In the genomic region with DNA sequence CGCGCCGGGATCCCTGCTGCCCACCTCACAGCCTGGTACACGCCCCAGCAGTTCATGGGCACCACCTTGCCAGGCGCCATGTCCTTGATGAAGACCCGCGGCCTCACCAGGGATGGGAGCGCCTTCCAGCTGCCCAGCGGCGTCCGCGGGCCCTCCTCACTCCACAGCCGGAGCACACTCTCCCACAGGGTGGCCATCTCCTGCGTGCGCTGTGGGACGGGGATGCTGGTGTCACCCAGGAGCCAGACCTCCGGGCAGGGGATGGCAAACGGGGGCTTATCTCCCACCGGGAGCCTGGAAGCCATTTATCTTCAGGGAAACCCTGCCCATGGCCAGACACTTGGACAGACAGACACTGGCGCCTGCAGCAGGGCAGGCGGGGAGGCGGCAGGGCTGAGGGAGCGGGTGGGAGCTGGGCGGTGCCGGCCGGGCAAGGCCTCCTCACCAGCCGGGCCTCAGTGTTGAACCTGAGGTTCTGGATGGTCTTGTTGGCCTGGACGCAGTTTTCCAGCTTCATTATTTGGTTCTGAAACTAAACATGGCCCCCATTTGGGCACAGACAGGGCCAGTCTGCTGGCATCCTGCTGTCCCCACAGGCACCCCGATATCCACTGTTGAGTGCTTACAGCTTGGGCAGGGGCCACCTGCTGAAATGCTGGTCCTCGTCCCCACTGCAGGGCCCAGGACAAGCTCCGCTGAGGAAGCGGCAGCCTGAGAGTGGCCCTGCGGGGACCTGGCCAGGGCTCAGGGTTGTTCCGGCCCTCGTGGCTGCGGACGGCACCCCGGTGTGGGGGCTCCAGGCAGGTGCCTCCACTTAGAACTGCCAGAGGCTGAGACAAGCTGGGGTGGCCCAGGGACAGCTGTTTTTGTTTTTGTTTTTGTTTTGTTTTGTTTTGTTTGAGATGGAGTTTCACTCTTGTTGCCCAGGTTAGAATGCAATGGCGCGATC, we compare ENCODE assay signal across 23 cellular contexts. TPM values are rescaled to one million over a fixed set of nuclear protein-coding genes. Genes with fewer than 3 reads are reported as not detected.
A peak's percentile ranks its signal among the peaks of the same experiment; 100 is the strongest.
DNase-seq lines count a peak whose midpoint lies in the region; ATAC-seq, FAIRE-seq and TF ChIP-seq lines count a peak whose summit lies in the region.
"Had no signal": no experiment of that assay in that cellular context is flagged by ENCODE, and none has a peak within 500 bp of the region (broad histone marks: within the 10 kb centered on the region; RNA-seq: fewer than 3 reads in every experiment).

No MANE protein-coding gene starts in this region.

- H2BK120ac ChIP-seq in trophoblast cell (ENCODE audit: insufficient read depth, low read length, poor library complexity) = no peak overlapping the region

- no peak for FAIRE-seq in HepG2 (lab: Jason Lieb, UNC)
- FAIRE-seq: D721Med, G401.6, RCC 7860 had no signal

- H3K4me2 ChIP-seq in HepG2 (ENCODE audit: low read depth, low read length) = no peak overlapping the region
- no peak overlapping the region for H3K4me2 ChIP-seq in trophoblast cell (ENCODE audit: low read length)

- H2AFZ ChIP-seq in HepG2 (ENCODE audit: low read length) = no peak overlapping the region
- no peak overlapping the region for H2AFZ ChIP-seq in trophoblast cell (ENCODE audit: insufficient read depth, low read length, poor library complexity)

- H3K9me3 ChIP-seq in HepG2 (ENCODE audit: low read length) (no peaks in the 10 kb centered on the region), right lobe of liver (no peaks in the 10 kb centered on the region), trophoblast cell (ENCODE audit: insufficient read depth, low read depth, low read length) (peaks cover 4% of the 10 kb centered on the region), thyroid gland (no peaks in the 10 kb centered on the region)

- H3K27ac ChIP-seq in HepG2 (ENCODE audit: extremely low read length, insufficient read depth, low read length) (no peak overlapping the region), right lobe of liver (no peak overlapping the region), trophoblast cell (ENCODE audit: low read depth, low read length) (no peak overlapping the region), thyroid gland (no peak overlapping the region)
- H3K27ac ChIP-seq: SK-N-MC had no signal

- no peak overlapping the region for H2BK12ac ChIP-seq in trophoblast cell (ENCODE audit: low read length)

- H3K36me3 ChIP-seq in HepG2 (replicated peaks in 1 of 2; ENCODE audit: control insufficient read depth in 1 of 2, insufficient read depth in 2 of 2, low read length in 2 of 2) = no peaks in the 10 kb centered on the region
- H3K36me3 ChIP-seq in right lobe of liver = no peaks in the 10 kb centered on the region
- H3K36me3 ChIP-seq in trophoblast cell (ENCODE audit: control insufficient read depth in 1 of 2, insufficient read depth in 2 of 2, low read length in 2 of 2) = no peaks in the 10 kb centered on the region
- no peaks in the 10 kb centered on the region for H3K36me3 ChIP-seq in thyroid gland

- no peak overlapping the region for H2AK5ac ChIP-seq in trophoblast cell (ENCODE audit: low read length)

- peak overlapping the region; percentile 13 for H4K12ac ChIP-seq in trophoblast cell (ENCODE audit: low read depth, low read length)

- H3K14ac ChIP-seq in trophoblast cell (ENCODE audit: low read length) = no peak overlapping the region

- ATAC-seq in HepG2 (no peak), right lobe of liver (no peak)

- H3K4me3 ChIP-seq in HepG2 (replicated peaks in 1 of 3; ENCODE audit: insufficient read depth in 1 of 3, low read depth in 2 of 3, low read length in 3 of 3) (no peak overlapping the region), right lobe of liver (no peak overlapping the region), trophoblast cell (ENCODE audit: low read depth, low read length) (no peak overlapping the region), thyroid gland (replicated peaks in 1 of 3) (no peak overlapping the region)
- H3K4me3 ChIP-seq: SK-N-MC had no signal

- no peak overlapping the region for H3K23ac ChIP-seq in trophoblast cell (ENCODE audit: low read length)

- H3K18ac ChIP-seq in trophoblast cell (ENCODE audit: low read length) = no peak overlapping the region

- TF ChIP-seq EP300 in HepG2 (IDR thresholded peaks at IDR 0.05; ENCODE audit: low read depth in 2 of 2, low read length in 2 of 2) = no peak
- no peak for TF ChIP-seq EP300 in HepG2 (CRISPR knock-in tag; IDR thresholded peaks at IDR 0.05; ENCODE audit: borderline replicate concordance)

- intact Hi-C loops in HepG2 (cut with micrococcal nuclease; ENCODE audit: unreplicated experiment) = no loop called here
- intact Hi-C loops in right lobe of liver (cut with DNase I) = no loop called here
- intact Hi-C loops in thyroid gland (cut with DNase I) = no loop called here

- CTCF ChIA-PET in HepG2 (lab: Yijun Ruan, JAX; ENCODE audit: low intra/inter-chr PET ratio, low total read pairs) = no interaction called here

- DNase-seq in HepG2 (ENCODE audit: low spot score) = no peak
- DNase-seq in right lobe of liver = no peak
- no peak for DNase-seq in trophoblast cell
- no peak for DNase-seq in thyroid gland
- DNase-seq: 8988T; ACHN; CD4-positive, CD25-positive, alpha-beta regulatory T cell; KBM-7; NCI-H1105 treated with DMSO at 0.1 percent for 48 hours; NCI-H2029; NCI-H446; NCI-H524 treated with DMSO at 0.1 percent for 48 hours; NCI-H774; SIG-M5 had no signal

- in situ Hi-C loops in HepG2 (cut with HindIII; ENCODE audit: extremely low pct_ligation_motif_present, low pct_unique_long_range_greater_than_20kb) = no loop called here

- peaks cover 72% of the 10 kb centered on the region for H3K4me1 ChIP-seq in HepG2 (ENCODE audit: insufficient read depth, low read length)
- H3K4me1 ChIP-seq in right lobe of liver = peaks cover 0 to 11% (median 5%) of the 10 kb centered on the region in 4 donors
- H3K4me1 ChIP-seq in trophoblast cell (ENCODE audit: control insufficient read depth in 1 of 2, insufficient read depth in 2 of 2, low read length in 2 of 2) = no peaks in the 10 kb centered on the region
- H3K4me1 ChIP-seq in thyroid gland = peaks cover 16 to 30% of the 10 kb centered on the region in 2 donors

- no peak overlapping the region for H2BK5ac ChIP-seq in trophoblast cell (ENCODE audit: low read depth, low read length, poor library complexity)

- POLR2A ChIA-PET in HepG2 (lab: Yijun Ruan, JAX) = interaction anchor here (0.6 to 2.2 kb wide), 2 partner anchors 14 to 20 kb away, joined by 3 to 14 read pairs; a partner anchor contains a TSS

- TF ChIP-seq CTCF in HepG2 (CRISPR knock-in tag; IDR thresholded peaks at IDR 0.05) = no peak
- no peak for TF ChIP-seq CTCF in right lobe of liver (IDR thresholded peaks at IDR 0.05)
- no peak for TF ChIP-seq CTCF in thyroid gland (IDR thresholded peaks at IDR 0.05)

- BruUV-seq in HepG2 (replicated peaks; lab: Mats Ljungman, UMichigan) = TSS peak; percentile 74

- H3K27me3 ChIP-seq in HepG2 (ENCODE audit: control insufficient read depth in 1 of 2, insufficient read depth in 2 of 2, low read length in 2 of 2) (peaks cover 8 to 43% of the 10 kb centered on the region in 2 experiments), right lobe of liver (no peaks in the 10 kb centered on the region), trophoblast cell (ENCODE audit: insufficient read depth, low read length) (no peaks in the 10 kb centered on the region), thyroid gland (no peaks in the 10 kb centered on the region)

- no peak overlapping the region for H3K9ac ChIP-seq in HepG2 (ENCODE audit: insufficient read depth, low read depth, low read length)
- no peak overlapping the region for H3K9ac ChIP-seq in trophoblast cell (ENCODE audit: low read length)

- no peaks in the 10 kb centered on the region for H4K20me1 ChIP-seq in HepG2 (ENCODE audit: insufficient read depth, low read length)

- H3K4ac ChIP-seq in trophoblast cell (ENCODE audit: low read depth, low read length) = no peak overlapping the region

- TF ChIP-seq RAD21 in HepG2 (CRISPR knock-in tag; IDR thresholded peaks at IDR 0.05) = no peak

- no peak for TF ChIP-seq POLR2A in HepG2 (IDR thresholded peaks at IDR 0.05; ENCODE audit: insufficient read depth in 1 of 2, low read depth in 2 of 2, low read length in 2 of 2)
- TF ChIP-seq POLR2A in right lobe of liver (IDR thresholded peaks at IDR 0.05) = no peak
- TF ChIP-seq POLR2A in thyroid gland (IDR thresholded peaks at IDR 0.05) = no peak

- no peak overlapping the region for H4K91ac ChIP-seq in trophoblast cell (ENCODE audit: low read depth, low read length)

- H3K79me2 ChIP-seq in HepG2 (ENCODE audit: insufficient read depth, low read length) (no peaks in the 10 kb centered on the region), trophoblast cell (ENCODE audit: control insufficient read depth, insufficient read depth, low read length, poor library complexity) (no peaks in the 10 kb centered on the region)

- no peak overlapping the region for H4K8ac ChIP-seq in trophoblast cell (ENCODE audit: low read depth, low read length)

- no peaks in the 10 kb centered on the region for H3K79me1 ChIP-seq in trophoblast cell (ENCODE audit: low read length)

- WGBS in HepG2 (ENCODE audit: low lambda C conversion rate) = 95% methylated on average over 29 of the region's 40 CpGs
- WGBS in right lobe of liver (ENCODE audit: insufficient coverage, low coverage, low lambda C conversion rate, missing lambda C conversion rate) = 100% methylated on average over 2 of the region's 40 CpGs
- no CpG with 5 or more reads among the region's 40 CpGs for WGBS in trophoblast cell (ENCODE audit: extremely low coverage, insufficient coverage, insufficient read length)
- 91 to 94% methylated on average over 7 to 30 of the region's 40 CpGs for WGBS in thyroid gland, 2 donors

RNA-seq across cellular contexts. Expression of a gene that starts 4.0 kb away (rescaled TPM):
- total RNA-seq in HepG2 (2016; rRNA removed; fragmentation: Illumina TruSeq; extraction: Trizol) (0.15 TPM in 1 of 2 replicates, not detected in the other), right lobe of liver (not detected), thyroid gland (1 to 10 TPM in 2 of 4 donors, under 1 TPM in 1, not detected in 1; 0.67 to 1.7 (median 1.6) TPM)
- not detected in 2 replicates for total RNA-seq in HepG2 (2016; cell fraction: cytosol; rRNA removed; fragmentation: Illumina TruSeq; extraction: Trizol; ENCODE audit: low read depth)
- total RNA-seq in HepG2 (2016; cell fraction: insoluble cytoplasmic fraction; rRNA removed; fragmentation: Illumina TruSeq; extraction: Trizol) = 0.13 TPM in 1 of 2 replicates, not detected in the other
- not detected in 2 replicates for total RNA-seq in HepG2 (2016; cell fraction: membrane; rRNA removed; fragmentation: Illumina TruSeq; extraction: Trizol)
- not detected in 2 replicates for total RNA-seq in HepG2 (2016; cell fraction: nucleus; rRNA removed; fragmentation: Illumina TruSeq; extraction: Trizol)
- not detected in 2 replicates for polyA plus RNA-seq in HepG2 (2011; rRNA removed)
- polyA plus RNA-seq in HepG2 (2011; cell fraction: cytosol; rRNA removed) = not detected in 2 replicates
- not detected in 2 replicates for polyA plus RNA-seq in HepG2 (2011; cell fraction: nucleus; rRNA removed)
- not detected in 2 replicates for polyA plus RNA-seq in HepG2 (2012)
- polyA plus RNA-seq in HepG2 (2016; cell fraction: cytosol; fragmentation: Illumina TruSeq; extraction: Trizol; ENCODE audit: low read depth) = not detected in 2 replicates
- polyA plus RNA-seq in HepG2 (2016; cell fraction: insoluble cytoplasmic fraction; fragmentation: Illumina TruSeq; extraction: Trizol; ENCODE audit: low read depth) = not detected in 2 replicates
- not detected in 2 replicates for polyA plus RNA-seq in HepG2 (2016; cell fraction: membrane; fragmentation: Illumina TruSeq; extraction: Trizol; ENCODE audit: low read depth)
- not detected in 2 replicates for polyA plus RNA-seq in HepG2 (2016; cell fraction: nucleus; fragmentation: Illumina TruSeq; extraction: Trizol; ENCODE audit: insufficient read depth, low read depth)
- polyA minus RNA-seq in HepG2 (2011; rRNA and poly(A)+ RNA removed; ENCODE audit: low replicate concordance) = not detected in 2 replicates
- polyA minus RNA-seq in HepG2 (2011; cell fraction: cytosol; rRNA and poly(A)+ RNA removed) = not detected in 2 replicates
- not detected in 2 replicates for polyA minus RNA-seq in HepG2 (2011; cell fraction: nucleus; rRNA and poly(A)+ RNA removed)
- polyA plus RNA-seq in trophoblast cell (2013) = not detected in 2 replicates
- total RNA-seq: CD4-positive, CD25-positive, alpha-beta regulatory T cell; H7; HT-29; LHCN-M2; MCF 10A had no signal
- polyA plus RNA-seq: BJ; CD4-positive, CD25-positive, alpha-beta regulatory T cell had no signal

RNA-seq across cellular contexts. Expression of a gene that starts 9.4 kb away (rescaled TPM):
- total RNA-seq in HepG2 (2016; rRNA removed; fragmentation: Illumina TruSeq; extraction: Trizol) (1.5 and 1.8 TPM in 2 replicates), right lobe of liver (1 to 10 TPM in 2 of 6 experiments, under 1 TPM in 3, not detected in 1; 0.25 to 1.7 (median 0.79) TPM), thyroid gland (1 to 10 TPM in 2 of 4 donors, under 1 TPM in 2; 0.27 to 1.6 (median 0.99) TPM)
- 0.61 and 0.79 TPM in 2 replicates for total RNA-seq in HepG2 (2016; cell fraction: cytosol; rRNA removed; fragmentation: Illumina TruSeq; extraction: Trizol; ENCODE audit: low read depth)
- total RNA-seq in HepG2 (2016; cell fraction: insoluble cytoplasmic fraction; rRNA removed; fragmentation: Illumina TruSeq; extraction: Trizol) = 1.4 and 1.7 TPM in 2 replicates
- 0.83 and 1.1 TPM in 2 replicates for total RNA-seq in HepG2 (2016; cell fraction: membrane; rRNA removed; fragmentation: Illumina TruSeq; extraction: Trizol)
- total RNA-seq in HepG2 (2016; cell fraction: nucleus; rRNA removed; fragmentation: Illumina TruSeq; extraction: Trizol) = 0.31 TPM in 1 of 2 replicates, not detected in the other
- 0.84 and 0.92 TPM in 2 replicates for polyA plus RNA-seq in HepG2 (2011; rRNA removed)
- 0.24 and 0.56 TPM in 2 replicates for polyA plus RNA-seq in HepG2 (2011; cell fraction: cytosol; rRNA removed)
- 2.1 and 2.4 TPM in 2 replicates for polyA plus RNA-seq in HepG2 (2011; cell fraction: nucleus; rRNA removed)
- polyA plus RNA-seq in HepG2 (2012) = 0.48 and 1.2 TPM in 2 replicates
- polyA plus RNA-seq in HepG2 (2016; cell fraction: cytosol; fragmentation: Illumina TruSeq; extraction: Trizol; ENCODE audit: low read depth) = 0.92 and 1.0 TPM in 2 replicates
- 0.65 and 1.6 TPM in 2 replicates for polyA plus RNA-seq in HepG2 (2016; cell fraction: insoluble cytoplasmic fraction; fragmentation: Illumina TruSeq; extraction: Trizol; ENCODE audit: low read depth)
- polyA plus RNA-seq in HepG2 (2016; cell fraction: membrane; fragmentation: Illumina TruSeq; extraction: Trizol; ENCODE audit: low read depth) = 0.45 and 0.71 TPM in 2 replicates
- 2.3 and 3.5 TPM in 2 replicates for polyA plus RNA-seq in HepG2 (2016; cell fraction: nucleus; fragmentation: Illumina TruSeq; extraction: Trizol; ENCODE audit: insufficient read depth, low read depth)
- polyA minus RNA-seq in HepG2 (2011; rRNA and poly(A)+ RNA removed; ENCODE audit: low replicate concordance) = not detected in 2 replicates
- not detected in 2 replicates for polyA minus RNA-seq in HepG2 (2011; cell fraction: cytosol; rRNA and poly(A)+ RNA removed)
- polyA minus RNA-seq in HepG2 (2011; cell fraction: nucleus; rRNA and poly(A)+ RNA removed) = 0.12 and 0.26 TPM in 2 replicates
- polyA plus RNA-seq in trophoblast cell (2013) = 0.14 and 0.23 TPM in 2 replicates
- total RNA-seq: H7, HT-29 had no signal
- polyA plus RNA-seq: CD4-positive, CD25-positive, alpha-beta regulatory T cell had no signal

RNA-seq across cellular contexts. Expression of a gene that starts 14.4 kb away (rescaled TPM):
- total RNA-seq in HepG2 (2016; rRNA removed; fragmentation: Illumina TruSeq; extraction: Trizol) = 29.6 and 29.9 TPM in 2 replicates
- total RNA-seq in HepG2 (2016; cell fraction: cytosol; rRNA removed; fragmentation: Illumina TruSeq; extraction: Trizol; ENCODE audit: low read depth) = 22.0 and 23.6 TPM in 2 replicates
- total RNA-seq in HepG2 (2016; cell fraction: insoluble cytoplasmic fraction; rRNA removed; fragmentation: Illumina TruSeq; extraction: Trizol) = 27.3 and 30.2 TPM in 2 replicates
- total RNA-seq in HepG2 (2016; cell fraction: membrane; rRNA removed; fragmentation: Illumina TruSeq; extraction: Trizol) = 24.5 and 33.2 TPM in 2 replicates
- 11.7 and 14.7 TPM in 2 replicates for total RNA-seq in HepG2 (2016; cell fraction: nucleus; rRNA removed; fragmentation: Illumina TruSeq; extraction: Trizol)
- polyA plus RNA-seq in HepG2 (2011; rRNA removed) = 17.6 and 19.2 TPM in 2 replicates
- 21.5 and 24.4 TPM in 2 replicates for polyA plus RNA-seq in HepG2 (2011; cell fraction: cytosol; rRNA removed)
- polyA plus RNA-seq in HepG2 (2011; cell fraction: nucleus; rRNA removed) = 9.1 and 10.9 TPM in 2 replicates
- polyA plus RNA-seq in HepG2 (2012) = 8.9 and 10.5 TPM in 2 replicates
- polyA plus RNA-seq in HepG2 (2016; cell fraction: cytosol; fragmentation: Illumina TruSeq; extraction: Trizol; ENCODE audit: low read depth) = 13.9 and 22.1 TPM in 2 replicates
- 19.8 and 20.7 TPM in 2 replicates for polyA plus RNA-seq in HepG2 (2016; cell fraction: insoluble cytoplasmic fraction; fragmentation: Illumina TruSeq; extraction: Trizol; ENCODE audit: low read depth)
- polyA plus RNA-seq in HepG2 (2016; cell fraction: membrane; fragmentation: Illumina TruSeq; extraction: Trizol; ENCODE audit: low read depth) = 17.4 and 20.9 TPM in 2 replicates
- polyA plus RNA-seq in HepG2 (2016; cell fraction: nucleus; fragmentation: Illumina TruSeq; extraction: Trizol; ENCODE audit: insufficient read depth, low read depth) = 20.4 and 23.0 TPM in 2 replicates
- polyA minus RNA-seq in HepG2 (2011; rRNA and poly(A)+ RNA removed; ENCODE audit: low replicate concordance) = 10.9 and 14.0 TPM in 2 replicates
- 5.3 and 5.4 TPM in 2 replicates for polyA minus RNA-seq in HepG2 (2011; cell fraction: cytosol; rRNA and poly(A)+ RNA removed)
- polyA minus RNA-seq in HepG2 (2011; cell fraction: nucleus; rRNA and poly(A)+ RNA removed) = 6.5 and 7.5 TPM in 2 replicates
- total RNA-seq in right lobe of liver = 10 to 100 TPM in 1 of 6 experiments, 1 to 10 TPM in 5; 5.6 to 11.5 (median 6.0) TPM
- 17.1 and 17.3 TPM in 2 replicates for polyA plus RNA-seq in trophoblast cell (2013)
- 10 to 100 TPM; 16.9 to 19.8 (median 18.2) TPM for total RNA-seq in thyroid gland

RNA-seq across cellular contexts. Expression of a gene that starts 20.4 kb away (rescaled TPM):
- 11.0 and 17.6 TPM in 2 replicates for total RNA-seq in HepG2 (2016; rRNA removed; fragmentation: Illumina TruSeq; extraction: Trizol)
- total RNA-seq in HepG2 (2016; cell fraction: cytosol; rRNA removed; fragmentation: Illumina TruSeq; extraction: Trizol; ENCODE audit: low read depth) = 5.5 and 6.6 TPM in 2 replicates
- total RNA-seq in HepG2 (2016; cell fraction: insoluble cytoplasmic fraction; rRNA removed; fragmentation: Illumina TruSeq; extraction: Trizol) = 10.1 and 16.6 TPM in 2 replicates
- 9.9 and 10.4 TPM in 2 replicates for total RNA-seq in HepG2 (2016; cell fraction: membrane; rRNA removed; fragmentation: Illumina TruSeq; extraction: Trizol)
- 12.2 and 16.5 TPM in 2 replicates for total RNA-seq in HepG2 (2016; cell fraction: nucleus; rRNA removed; fragmentation: Illumina TruSeq; extraction: Trizol)
- polyA plus RNA-seq in HepG2 (2011; rRNA removed) = 10.4 and 13.4 TPM in 2 replicates
- polyA plus RNA-seq in HepG2 (2011; cell fraction: cytosol; rRNA removed) = 3.3 and 4.7 TPM in 2 replicates
- 75.3 and 105 TPM in 2 replicates for polyA plus RNA-seq in HepG2 (2011; cell fraction: nucleus; rRNA removed)
- 7.2 and 11.6 TPM in 2 replicates for polyA plus RNA-seq in HepG2 (2012)
- 2.4 and 4.0 TPM in 2 replicates for polyA plus RNA-seq in HepG2 (2016; cell fraction: cytosol; fragmentation: Illumina TruSeq; extraction: Trizol; ENCODE audit: low read depth)
- 11.7 and 13.2 TPM in 2 replicates for polyA plus RNA-seq in HepG2 (2016; cell fraction: insoluble cytoplasmic fraction; fragmentation: Illumina TruSeq; extraction: Trizol; ENCODE audit: low read depth)
- 4.2 and 6.8 TPM in 2 replicates for polyA plus RNA-seq in HepG2 (2016; cell fraction: membrane; fragmentation: Illumina TruSeq; extraction: Trizol; ENCODE audit: low read depth)
- polyA plus RNA-seq in HepG2 (2016; cell fraction: nucleus; fragmentation: Illumina TruSeq; extraction: Trizol; ENCODE audit: insufficient read depth, low read depth) = 48.5 and 55.0 TPM in 2 replicates
- 14.8 and 18.0 TPM in 2 replicates for polyA minus RNA-seq in HepG2 (2011; rRNA and poly(A)+ RNA removed; ENCODE audit: low replicate concordance)
- 7.9 and 12.6 TPM in 2 replicates for polyA minus RNA-seq in HepG2 (2011; cell fraction: cytosol; rRNA and poly(A)+ RNA removed)
- polyA minus RNA-seq in HepG2 (2011; cell fraction: nucleus; rRNA and poly(A)+ RNA removed) = 9.3 and 22.1 TPM in 2 replicates
- 10 to 100 TPM in 4 of 6 experiments, 1 to 10 TPM in 2; 9.0 to 14.2 (median 12.0) TPM for total RNA-seq in right lobe of liver
- polyA plus RNA-seq in trophoblast cell (2013) = 24.9 and 25.4 TPM in 2 replicates
- 10 to 100 TPM; 26.2 to 46.9 (median 31.3) TPM for total RNA-seq in thyroid gland

RNA-seq across cellular contexts. Expression of a gene that starts 39.9 kb away (rescaled TPM):
- total RNA-seq in HepG2 (2016; rRNA removed; fragmentation: Illumina TruSeq; extraction: Trizol) (9.8 and 25.1 TPM in 2 replicates), right lobe of liver (10 to 100 TPM; 36.0 to 50.8 (median 40.8) TPM), thyroid gland (100 to 1,000 TPM in 2 of 4 donors, 10 to 100 TPM in 2; 50.3 to 144 (median 89.9) TPM)
- total RNA-seq in HepG2 (2016; cell fraction: cytosol; rRNA removed; fragmentation: Illumina TruSeq; extraction: Trizol; ENCODE audit: low read depth) = 8.5 and 9.5 TPM in 2 replicates
- total RNA-seq in HepG2 (2016; cell fraction: insoluble cytoplasmic fraction; rRNA removed; fragmentation: Illumina TruSeq; extraction: Trizol) = 6.2 and 24.1 TPM in 2 replicates
- 6.7 and 7.5 TPM in 2 replicates for total RNA-seq in HepG2 (2016; cell fraction: membrane; rRNA removed; fragmentation: Illumina TruSeq; extraction: Trizol)
- 22.9 and 27.4 TPM in 2 replicates for total RNA-seq in HepG2 (2016; cell fraction: nucleus; rRNA removed; fragmentation: Illumina TruSeq; extraction: Trizol)
- 24.6 and 33.6 TPM in 2 replicates for polyA plus RNA-seq in HepG2 (2011; rRNA removed)
- 11.6 and 26.3 TPM in 2 replicates for polyA plus RNA-seq in HepG2 (2011; cell fraction: cytosol; rRNA removed)
- 413 and 489 TPM in 2 replicates for polyA plus RNA-seq in HepG2 (2011; cell fraction: nucleus; rRNA removed)
- polyA plus RNA-seq in HepG2 (2012) = 30.8 and 56.7 TPM in 2 replicates
- 1.7 and 1.8 TPM in 2 replicates for polyA plus RNA-seq in HepG2 (2016; cell fraction: cytosol; fragmentation: Illumina TruSeq; extraction: Trizol; ENCODE audit: low read depth)
- polyA plus RNA-seq in HepG2 (2016; cell fraction: insoluble cytoplasmic fraction; fragmentation: Illumina TruSeq; extraction: Trizol; ENCODE audit: low read depth) = 6.7 and 9.1 TPM in 2 replicates
- polyA plus RNA-seq in HepG2 (2016; cell fraction: membrane; fragmentation: Illumina TruSeq; extraction: Trizol; ENCODE audit: low read depth) = 3.8 and 6.1 TPM in 2 replicates
- polyA plus RNA-seq in HepG2 (2016; cell fraction: nucleus; fragmentation: Illumina TruSeq; extraction: Trizol; ENCODE audit: insufficient read depth, low read depth) = 78.0 and 79.0 TPM in 2 replicates
- 47.8 and 83.3 TPM in 2 replicates for polyA minus RNA-seq in HepG2 (2011; rRNA and poly(A)+ RNA removed; ENCODE audit: low replicate concordance)
- 15.7 and 20.3 TPM in 2 replicates for polyA minus RNA-seq in HepG2 (2011; cell fraction: cytosol; rRNA and poly(A)+ RNA removed)
- 46.9 and 49.4 TPM in 2 replicates for polyA minus RNA-seq in HepG2 (2011; cell fraction: nucleus; rRNA and poly(A)+ RNA removed)
- 41.9 and 46.1 TPM in 2 replicates for polyA plus RNA-seq in trophoblast cell (2013)
